Comparison of ENCODE assay signal across 23 cellular contexts in the genomic region with DNA sequence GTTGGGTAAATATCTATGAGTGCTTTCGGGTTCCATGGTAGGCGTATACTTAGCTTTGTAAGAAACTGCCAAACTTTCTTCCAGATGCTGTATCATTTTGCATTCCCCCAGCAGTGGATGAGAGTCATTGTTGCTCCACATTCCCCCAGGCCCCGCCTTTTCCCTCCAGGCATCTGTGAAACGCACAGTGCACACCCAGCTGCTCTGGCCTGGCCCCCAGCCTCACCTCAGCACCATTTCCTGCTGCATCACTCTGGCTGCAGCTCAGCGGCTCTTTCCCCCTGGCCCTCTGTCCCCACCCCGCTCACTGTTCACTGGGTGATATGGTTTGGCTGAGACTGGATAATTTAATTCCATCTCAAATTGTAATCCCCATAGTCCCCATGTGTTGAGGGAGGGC.
A peak's percentile ranks its signal among the peaks of the same experiment; 100 is the strongest.
DNase-seq lines count a peak whose midpoint lies in the region; ATAC-seq and TF ChIP-seq lines count a peak whose summit lies in the region.
"Had no signal": no experiment of that assay in that cellular context is flagged by ENCODE, and none has a peak within 500 bp of the region (broad histone marks: within the 10 kb centered on the region; RNA-seq: fewer than 3 reads in every experiment).

No MANE protein-coding gene starts in this region.

- H3F3A ChIP-seq in GM23248 (ENCODE audit: insufficient read depth): peaks cover 9% of the 10 kb centered on the region; the same call in 1 of the 2 replicates

- no peaks in the 10 kb centered on the region; the same call in 1 of the 2 replicates for H3K9me2 ChIP-seq in GM23248 (ENCODE audit: insufficient read depth)

- no peak overlapping the region; the same call in 1 of the 2 replicates for H3K27ac ChIP-seq in GM23248
- H3K27ac ChIP-seq: Peyer's patch, thyroid gland had no signal

- TF ChIP-seq CTCF in AG09319 (IDR thresholded peaks at IDR 0.05; ENCODE audit: low read depth, low read length) (no peak), fibroblast of the aortic adventitia (IDR thresholded peaks at IDR 0.05; ENCODE audit: insufficient read depth, low read length) (no peak)

- in situ Hi-C loops in GM23248 (cut with MboI): no loop called here
- in situ Hi-C loops in ACHN (cut with HindIII; ENCODE audit: low pct_ligation_motif_present, low pct_unique_long_range_greater_than_20kb, low sequenced_read_pairs): no loop called here

- H3K79me2 ChIP-seq in GM23248 (ENCODE audit: insufficient read depth): no peaks in the 10 kb centered on the region

- H3K4me2 ChIP-seq in GM23248 (ENCODE audit: unreplicated experiment): no peak overlapping the region

- no peaks in the 10 kb centered on the region for H3K27me3 ChIP-seq in GM23248 (replicated peaks; ENCODE audit: insufficient read depth)
- H3K27me3 ChIP-seq: Peyer's patch, thyroid gland had no signal

- 34 to 37% methylated on average over 6 of the region's 6 CpGs for WGBS in GM23248 (ENCODE audit: low coverage in 1 of 2, low lambda C conversion rate in 2 of 2, missing lambda C conversion rate in 2 of 2), 2 experiments

- DNase-seq in AG09319 (ENCODE audit: extremely low read depth, low read depth) (peak; percentile 42), GM23248 (peak; percentile 78), SK-N-DZ (ENCODE audit: low spot score) (peak; percentile 63), fibroblast of the aortic adventitia (ENCODE audit: low read depth) (peak; percentile 72), ACHN (no peak), SW480 (ENCODE audit: low spot score) (no peak), NCI-H510A treated with DMSO at 0.1 percent for 48 hours (lab: John Stamatoyannopoulos, UW) (no peak), left cardiac atrium (no peak)
- DNase-seq: activated CD8-positive, alpha-beta memory T cell treated with anti-CD3 and anti-CD28 coated beads, Interleukin-2, amount 50 U/mL, for 48 hours; activated naive CD4-positive, alpha-beta T cell treated with Interleukin-2 at 50 U/mL for 16 hours; DMS79; immature natural killer cell; Karpas-422; midbrain; NCI-H187; NCI-H526; Peyer's patch; stimulated activated CD4-positive, alpha-beta T cell treated with anti-CD3 and anti-CD28 coated beads, Interleukin-2, amount 100 ng/mL, for 48 hours; stimulated activated CD8-positive, alpha-beta memory T cell treated with anti-CD3 and anti-CD28 coated beads, Interleukin-4, amount 100 ng/mL, for 48 hours; T-helper 17 cell; thyroid gland had no signal

- H3K9me3 ChIP-seq in GM23248 (ENCODE audit: low read depth): no peaks in the 10 kb centered on the region
- H3K9me3 ChIP-seq: Peyer's patch, thyroid gland had no signal

- H3K4me1 ChIP-seq in GM23248 (ENCODE audit: insufficient read depth): peaks cover 4% of the 10 kb centered on the region; the same call in 1 of the 2 replicates
- H3K4me1 ChIP-seq: Peyer's patch had no signal

- intact Hi-C loops in left cardiac atrium (cut with DNase I): no loop called here

- H3K36me3 ChIP-seq in GM23248 (ENCODE audit: low read depth): no peaks in the 10 kb centered on the region
- H3K36me3 ChIP-seq: Peyer's patch, thyroid gland had no signal

- no peak overlapping the region for H3K4me3 ChIP-seq in GM23248
- no peak overlapping the region for H3K4me3 ChIP-seq in fibroblast of the aortic adventitia (ENCODE audit: low read depth, low read length)
- H3K4me3 ChIP-seq: Peyer's patch, thyroid gland had no signal

- H3K9ac ChIP-seq in GM23248: no peak overlapping the region

- peak overlapping the region; percentile 28; the same call in 1 of the 2 replicates for H2AFZ ChIP-seq in GM23248

- no peaks in the 10 kb centered on the region for H4K20me1 ChIP-seq in GM23248 (ENCODE audit: insufficient read depth)

- ATAC-seq in left cardiac atrium: no peak
- ATAC-seq: activated CD4-positive, CD25-positive, alpha-beta regulatory T cell treated with anti-CD3 and anti-CD28 coated beads, Interleukin-2, amount 50 U/mL, for 24 hours; sciatic nerve; T-helper 17 cell had no signal

Comparison
In these comparisons a context has a peak if more than half of its experiments do, and no peak if none do; other contexts are left out.
1. DNase-seq: peak in AG09319 (single experiment), GM23248 (single experiment), SK-N-DZ (single experiment) and fibroblast of the aortic adventitia (single experiment); none in ACHN (single experiment), SW480 (single experiment), NCI-H510A treated with DMSO at 0.1 percent for 48 hours (single experiment) and left cardiac atrium (single experiment).